Comparison of ENCODE assay signal across 8 cellular contexts in the genomic region with DNA sequence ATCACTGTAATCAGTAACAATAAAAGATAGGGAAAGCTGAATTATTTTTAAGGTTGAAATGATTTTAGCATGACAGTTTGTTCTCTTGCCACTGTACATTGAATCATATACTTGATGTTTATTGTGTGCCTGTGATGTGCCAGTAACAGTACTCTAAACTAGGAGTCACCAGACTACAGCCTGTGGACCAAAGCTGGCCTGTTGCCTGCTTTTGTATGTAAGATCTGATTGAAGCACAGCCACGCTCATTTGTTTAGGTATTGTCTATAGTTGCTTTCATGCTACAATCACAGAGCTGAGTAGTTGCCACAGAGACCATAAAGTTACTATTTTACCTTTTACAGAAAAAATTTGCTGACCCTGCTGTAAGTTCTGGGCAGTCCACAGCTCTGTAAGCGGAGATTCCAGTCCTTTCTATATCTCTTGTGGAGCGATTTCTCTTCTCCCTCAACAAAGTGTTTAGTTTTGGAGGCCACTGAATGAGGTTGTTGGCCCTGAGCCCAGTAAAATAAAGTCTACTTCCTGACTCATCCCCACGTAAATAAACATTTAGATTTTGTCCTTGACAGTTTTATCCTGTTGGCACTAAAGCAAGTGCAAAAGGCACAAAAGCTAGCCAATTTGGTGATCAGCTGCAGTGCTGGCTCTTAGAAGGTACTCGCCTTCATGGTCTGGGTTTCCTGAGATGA.
DNase-seq lines count a peak whose midpoint lies in the region; ATAC-seq, FAIRE-seq and TF ChIP-seq lines count a peak whose summit lies in the region.
"Not testable (repeated sequence)": the region's sequence is repeated elsewhere in the genome, so short reads cannot be mapped to it uniquely, and the experiment has no call there.

No MANE protein-coding gene starts in this region.

- H4K20me1 ChIP-seq in astrocyte (ENCODE audit: insufficient read depth, low read length); smooth muscle cell (ENCODE audit: low read depth): not testable (repeated sequence)

- 58% methylated on average over 1 of the region's 5 CpGs for WGBS in right cardiac atrium
- no CpG with 5 or more reads among the region's 5 CpGs for WGBS in right lobe of liver (ENCODE audit: insufficient coverage, low coverage, low lambda C conversion rate, missing lambda C conversion rate)
- WGBS in smooth muscle cell (ENCODE audit: low lambda C conversion rate), result 78% methylated on average over 1 of the region's 5 CpGs

- not testable (repeated sequence) for H3K27ac ChIP-seq in Panc1 (ENCODE audit: low read length); astrocyte (ENCODE audit: low read depth, low read length); right cardiac atrium (ENCODE audit: low read length); right lobe of liver; smooth muscle cell (ENCODE audit: low read depth)

- H3K27ac Mint-ChIP-seq in astrocyte (ENCODE audit: unreplicated experiment), result not testable (repeated sequence)

- not testable (repeated sequence) for H3K9ac ChIP-seq in astrocyte (ENCODE audit: low read length); smooth muscle cell (ENCODE audit: low read depth)

- H3K4me1 Mint-ChIP-seq in astrocyte (ENCODE audit: low read depth, unreplicated experiment), result not testable (repeated sequence)

- H3K4me3 ChIP-seq in Panc1 (ENCODE audit: low read depth in 2 of 2, low read length in 2 of 2); astrocyte (ENCODE audit: insufficient read depth, low read depth, low read length); right cardiac atrium (ENCODE audit: low read length); right lobe of liver; smooth muscle cell: not testable (repeated sequence)

- H3K4me2 ChIP-seq in astrocyte (ENCODE audit: low read length) (peak overlapping the region; percentile 46), smooth muscle cell (peak overlapping the region; percentile 31)

- not testable (repeated sequence) for H3K9me3 ChIP-seq in Panc1 (ENCODE audit: control insufficient read depth, insufficient read depth, low read depth, low read length); astrocyte (ENCODE audit: insufficient read depth, low read depth, low read length); right cardiac atrium (ENCODE audit: control insufficient read depth, low read length); right lobe of liver; smooth muscle cell (replicated peaks; ENCODE audit: low read depth)

- H3K36me3 ChIP-seq in Panc1 (ENCODE audit: control insufficient read depth, insufficient read depth, low read length); astrocyte (ENCODE audit: insufficient read depth, low read length); right lobe of liver; smooth muscle cell (ENCODE audit: low read depth): not testable (repeated sequence)

- DNase-seq in COLO668 (lab: John Stamatoyannopoulos, UW; ENCODE audit: unreplicated experiment) (peak; percentile 3), M059J (ENCODE audit: low read depth) (peak; percentile 34), astrocyte (ENCODE audit: low read depth) (peak; percentile 7), dermis blood vessel endothelial cell (peak; percentile 52)
- not testable (repeated sequence) for DNase-seq in Panc1 (ENCODE audit: low read depth, low spot score); right cardiac atrium; right lobe of liver; smooth muscle cell (lab: John Stamatoyannopoulos, UW; ENCODE audit: unreplicated experiment)

- not testable (repeated sequence) for TF ChIP-seq POLR2A in right lobe of liver (IDR thresholded peaks at IDR 0.05)

- H3K9me3 Mint-ChIP-seq in astrocyte (ENCODE audit: unreplicated experiment), result not testable (repeated sequence)

- not testable (repeated sequence) for TF ChIP-seq CTCF in Panc1 (IDR thresholded peaks at IDR 0.05); astrocyte (IDR thresholded peaks at IDR 0.05; ENCODE audit: insufficient read depth, low read depth, low read length); right lobe of liver (IDR thresholded peaks at IDR 0.05); smooth muscle cell (IDR thresholded peaks at IDR 0.05; ENCODE audit: borderline replicate concordance, insufficient read depth, poor library complexity, severe bottlenecking)

- intact Hi-C loops in Panc1 (cut with micrococcal nuclease; ENCODE audit: unreplicated experiment); right cardiac atrium (cut with DNase I); right lobe of liver (cut with DNase I): not testable (repeated sequence)

- CTCF ChIA-PET in Panc1 (lab: Charles Lee), result not testable (repeated sequence)

- H3K27me3 ChIP-seq in Panc1 (ENCODE audit: control insufficient read depth, insufficient read depth, low read length); astrocyte (ENCODE audit: insufficient read depth, low read length); right cardiac atrium (ENCODE audit: control insufficient read depth, insufficient read depth); right lobe of liver; smooth muscle cell (ENCODE audit: low read depth): not testable (repeated sequence)

- H2AFZ ChIP-seq in astrocyte (ENCODE audit: low read depth, low read length); smooth muscle cell (ENCODE audit: low read depth): not testable (repeated sequence)

- not testable (repeated sequence) for H3K79me2 ChIP-seq in astrocyte (ENCODE audit: insufficient read depth, low read length); smooth muscle cell (ENCODE audit: low read depth)

- ATAC-seq in Panc1 (peak; percentile 71), right cardiac atrium (peak; percentile 33 to 71), right lobe of liver (peak; percentile 83 to 94 (median 88))

- not testable (repeated sequence) for H3K36me3 Mint-ChIP-seq in astrocyte (ENCODE audit: low read depth, unreplicated experiment)

- POLR2A ChIA-PET in Panc1 (lab: Charles Lee), result not testable (repeated sequence)

- in situ Hi-C loops in Panc1 (cut with HindIII; ENCODE audit: low pct_unique_long_range_greater_than_20kb, low sequenced_read_pairs), result not testable (repeated sequence)

- not testable (repeated sequence) for H3K27me3 Mint-ChIP-seq in astrocyte (ENCODE audit: low read depth, unreplicated experiment)

- not testable (repeated sequence) for H3K4me1 ChIP-seq in Panc1 (ENCODE audit: control insufficient read depth, insufficient read depth, low read length); astrocyte (ENCODE audit: insufficient read depth, low read length); right cardiac atrium (ENCODE audit: control insufficient read depth, insufficient read depth, low read length); right lobe of liver; smooth muscle cell (ENCODE audit: low read depth)

- H3K4me3 Mint-ChIP-seq in astrocyte (ENCODE audit: unreplicated experiment), result peak overlapping the region; percentile 8

- BruUV-seq in Panc1 (replicated peaks; lab: Mats Ljungman, UMichigan), result not testable (repeated sequence)

- FAIRE-seq in astrocyte (lab: Jason Lieb, UNC), result not testable (repeated sequence)

- not testable (repeated sequence) for H3F3A ChIP-seq in smooth muscle cell (ENCODE audit: low read depth)
